18 cellular contexts compared by ENCODE assay signal in the genomic region with DNA sequence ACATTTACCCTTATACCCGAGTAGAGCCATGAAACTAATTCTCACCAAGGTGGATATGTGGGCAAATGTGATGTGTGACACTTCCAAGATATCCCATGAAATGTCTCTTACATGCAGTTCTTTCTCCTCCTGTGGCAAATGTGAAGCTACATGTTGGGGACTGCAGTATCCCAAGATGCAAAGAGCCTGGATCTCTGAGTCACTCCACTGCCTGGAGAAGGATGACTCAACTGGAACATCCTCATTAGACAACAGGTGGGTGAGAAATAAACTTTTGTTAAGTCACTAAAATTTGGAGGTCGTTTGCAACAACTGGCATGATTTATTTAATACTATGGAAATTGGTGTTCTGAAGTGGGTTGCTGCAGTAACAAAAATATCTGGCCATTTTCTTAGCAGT. TPM values are rescaled to one million over a fixed set of nuclear protein-coding genes. Genes with fewer than 3 reads are reported as not detected.
DNase-seq lines count a peak whose midpoint lies in the region; ATAC-seq and TF ChIP-seq lines count a peak whose summit lies in the region.
"Had no signal": no experiment of that assay in that cellular context is flagged by ENCODE, and none has a peak within 500 bp of the region (broad histone marks: within the 10 kb centered on the region; RNA-seq: fewer than 3 reads in every experiment).

No MANE protein-coding gene starts in this region.

- H3K9ac ChIP-seq in mammary epithelial cell (ENCODE audit: insufficient read depth, low read length), result no peak overlapping the region

- H3K4me2 ChIP-seq in mammary epithelial cell (ENCODE audit: insufficient read depth, low read depth, low read length), result no peak overlapping the region

- H3K4me3 ChIP-seq in mammary epithelial cell (replicated peaks in 1 of 3; ENCODE audit: insufficient read depth in 1 of 3, low read depth in 2 of 3, low read length in 3 of 3), result no peak overlapping the region
- H3K4me3 ChIP-seq: HAP-1, ovary had no signal

- intact Hi-C loops in mammary epithelial cell (cut with micrococcal nuclease), result loop anchor here (2.0 kb wide), 1 partner anchor 36 kb away; the partner anchor contains the start of gene TENT4A

- in situ Hi-C loops in mammary epithelial cell (cut with MboI; ENCODE audit: low sequenced_read_pairs in 2 of 2), result no loop called here

- H3K27ac ChIP-seq in mammary epithelial cell (ENCODE audit: insufficient read depth, low read depth, low read length), result no peak overlapping the region
- H3K27ac ChIP-seq: ovary had no signal

- no peaks in the 10 kb centered on the region for H3K27me3 ChIP-seq in mammary epithelial cell (ENCODE audit: insufficient read depth, low read length)
- H3K27me3 ChIP-seq: ovary had no signal

- CTCF ChIA-PET in mammary epithelial cell (lab: Charles Lee; ENCODE audit: low non-redundant PET), result no interaction called here

- no TSS peak for BruUV-seq in mammary epithelial cell (replicated peaks; lab: Mats Ljungman, UMichigan)

- 75% methylated on average over 2 of the region's 2 CpGs for WGBS in mammary epithelial cell (ENCODE audit: low coverage, missing lambda C conversion rate)

- TF ChIP-seq CTCF in mammary epithelial cell (conservative IDR thresholded peaks at IDR 0.05 in 1 of 2, IDR thresholded peaks at IDR 0.05 in 1 of 2; ENCODE audit: extremely low read depth in 1 of 2, insufficient read depth in 1 of 2, low read depth in 1 of 2, low read length in 2 of 2), result no peak

- H4K20me1 ChIP-seq in mammary epithelial cell (ENCODE audit: insufficient read depth, low read length), result no peaks in the 10 kb centered on the region

- H3K36me3 ChIP-seq in mammary epithelial cell (ENCODE audit: insufficient read depth, low read length), result no peaks in the 10 kb centered on the region
- H3K36me3 ChIP-seq: HAP-1, ovary had no signal

- DNase-seq in Daoy (ENCODE audit: low read depth) (peak; percentile 18), HS-5 (ENCODE audit: low read depth) (peak; percentile 19), mammary epithelial cell (peak; percentile 62), kidney tubule cell (ENCODE audit: low spot score) (peak; percentile 64), germinal center (ENCODE audit: low spot score) (no peak)
- DNase-seq in activated T-cell treated with anti-CD3 and anti-CD28 coated beads, Interleukin-2, amount 50 U/mL, for 1 hour, result no peak
- DNase-seq: activated CD4-positive, alpha-beta T cell treated with anti-CD3 and anti-CD28 coated beads for 36 hours; activated naive CD8-positive, alpha-beta T cell treated with anti-CD3 and anti-CD28 coated beads for 36 hours; CD4-positive, alpha-beta memory T cell; effector memory CD4-positive, alpha-beta T cell; natural killer cell; NCI-H2171 treated with DMSO at 0.1 percent for 48 hours; NCI-H526; ovary; right cardiac atrium had no signal

- H3K4me1 ChIP-seq in mammary epithelial cell (ENCODE audit: insufficient read depth, low read length), result peaks cover 14% of the 10 kb centered on the region
- H3K4me1 ChIP-seq: HAP-1 had no signal

- no peaks in the 10 kb centered on the region for H3K79me2 ChIP-seq in mammary epithelial cell (ENCODE audit: insufficient read depth, low read length)

- dilution Hi-C loops in mammary epithelial cell (cut with HindIII; ENCODE audit: low sequenced_read_pairs), result no loop called here

- ATAC-seq in GM21528 (IDR thresholded peaks at IDR 0.05; ENCODE audit: low FRiP score, unreplicated experiment), result no peak
- ATAC-seq: activated CD4-positive, alpha-beta T cell treated with anti-CD3 and anti-CD28 coated beads for 36 hours; natural killer cell; right cardiac atrium; stimulated activated effector memory CD8-positive, alpha-beta T cell treated with anti-CD3 and anti-CD28 coated beads, Interleukin-12 subunit alpha, Interleukin-12 subunit beta, amount 100 ng/mL, for 72 hours had no signal

- H2AFZ ChIP-seq in mammary epithelial cell (ENCODE audit: low read depth, low read length), result no peak overlapping the region

- H3K9me3 ChIP-seq in mammary epithelial cell (replicated peaks; ENCODE audit: insufficient read depth, low read length), result no peaks in the 10 kb centered on the region
- H3K9me3 ChIP-seq: ovary had no signal

RNA-seq across cellular contexts. Expression of gene TENT4A, which starts 36.5 kb away (rescaled TPM):
- 4.2 and 5.4 TPM in 2 replicates for total RNA-seq in Daoy (2014; rRNA removed; shearing (Covaris generic))
- total RNA-seq in mammary epithelial cell, result 10 to 100 TPM; 18.3 to 32.6 TPM
- polyA plus RNA-seq in mammary epithelial cell, result 5.3 TPM
- polyA minus RNA-seq in mammary epithelial cell, result 31.8 TPM

RNA-seq across cellular contexts. Expression of gene SRD5A1, which starts 43.5 kb away (rescaled TPM):
- 8.6 and 14.3 TPM in 2 replicates for total RNA-seq in Daoy (2014; rRNA removed; shearing (Covaris generic))
- 10 to 100 TPM; 21.8 to 31.8 TPM for total RNA-seq in mammary epithelial cell
- polyA plus RNA-seq in mammary epithelial cell, result 23.2 TPM
- 9.3 TPM for polyA minus RNA-seq in mammary epithelial cell

RNA-seq across cellular contexts. Expression of gene NSUN2, which starts 43.9 kb away (rescaled TPM):
- 52.6 and 54.5 TPM in 2 replicates for total RNA-seq in Daoy (2014; rRNA removed; shearing (Covaris generic))
- total RNA-seq in mammary epithelial cell, result 10 to 100 TPM; 57.2 to 96.1 TPM
- 83.5 TPM for polyA plus RNA-seq in mammary epithelial cell
- polyA minus RNA-seq in mammary epithelial cell, result 118 TPM

Comparison
In these comparisons a context has a peak if more than half of its experiments do, and no peak if none do; other contexts are left out.
1. DNase-seq: peak in Daoy (single experiment), HS-5 (single experiment), mammary epithelial cell (single experiment) and kidney tubule cell (single experiment); none in activated T-cell treated with anti-CD3 and anti-CD28 coated beads, Interleukin-2, amount 50 U/mL, for 1 hour (single experiment) and germinal center (single experiment).